34 cellular contexts compared by ENCODE assay signal in genomic region chr1:184141481-184141880, GRCh38.
"Had no signal": no experiment of that assay in that cellular context is flagged by ENCODE, and none has a peak within 500 bp of the region (broad histone marks: within the 10 kb centered on the region; RNA-seq: fewer than 3 reads in every experiment).

No MANE protein-coding gene starts in this region.

- ATAC-seq: activated naive CD4-positive, alpha-beta T cell treated with anti-CD3 and anti-CD28 coated beads, Interleukin-2, amount 50 U/mL, for 72 hours; activated naive CD8-positive, alpha-beta T cell treated with anti-CD3 and anti-CD28 coated beads, Interleukin-2, amount 50 U/mL, for 24 hours; activated T-cell treated with anti-CD3 and anti-CD28 coated beads, Interleukin-2, amount 50 U/mL, for 4 hours; activated T-cell treated with anti-CD3 and anti-CD28 coated beads, Interleukin-2, amount 50 U/mL, for 72 hours; activated T-helper 17 cell treated with anti-CD3 and anti-CD28 coated beads, Interleukin-2, amount 50 U/mL, for 72 hours; body of pancreas had no signal

- H3K36me3 ChIP-seq: adrenal gland, ascending aorta, brain microvascular endothelial cell, breast epithelium, cardiac muscle cell had no signal

- H3K4me1 ChIP-seq: ascending aorta, body of pancreas, breast epithelium had no signal

- H3K27ac ChIP-seq: adrenal gland, ascending aorta, body of pancreas, brain microvascular endothelial cell, breast epithelium had no signal

- H3K27me3 ChIP-seq: adrenal gland, ascending aorta, body of pancreas, brain microvascular endothelial cell, breast epithelium, cardiac muscle cell had no signal

- H3K9me3 ChIP-seq: adrenal gland, ascending aorta, body of pancreas had no signal

- DNase-seq: activated effector memory CD4-positive, alpha-beta T cell treated with anti-CD3 and anti-CD28 coated beads, Interleukin-2, amount 50 U/mL, for 16 hours; activated effector memory CD4-positive, alpha-beta T cell treated with Interleukin-2 at 50 U/mL for 16 hours; activated gamma-delta T cell; activated gamma-delta T cell treated with Interleukin-2 at 50 U/mL for 16 hours; activated naive CD4-positive, alpha-beta T cell; activated naive CD4-positive, alpha-beta T cell treated with anti-CD3 and anti-CD28 coated beads for 36 hours; activated naive CD4-positive, alpha-beta T cell treated with anti-CD3 and anti-CD28 coated beads, Interleukin-2, amount 10 ng/mL, durations not matched to agents 7 days and 5 days; activated naive CD4-positive, alpha-beta T cell treated with anti-CD3 and anti-CD28 coated beads, Interleukin-2, amount 50 U/mL, for 16 hours; activated naive CD4-positive, alpha-beta T cell treated with Interleukin-2 at 50 U/mL for 16 hours; activated naive CD8-positive, alpha-beta T cell treated with anti-CD3 and anti-CD28 coated beads for 36 hours; activated naive CD8-positive, alpha-beta T cell treated with anti-CD3 and anti-CD28 coated beads, Interleukin-2, amount 10 ng/mL, durations not matched to agents 7 days and 5 days; activated naive CD8-positive, alpha-beta T cell treated with anti-CD3 and anti-CD28 coated beads, Interleukin-2, amount 50 U/mL, for 24 hours; activated T-cell treated with anti-CD3 and anti-CD28 coated beads, Interleukin-2, amount 50 U/mL, for 1 hour; activated T-cell treated with anti-CD3 and anti-CD28 coated beads, Interleukin-2, amount 50 U/mL, for 24 hours; activated T-cell treated with anti-CD3 and anti-CD28 coated beads, Interleukin-2, amount 50 U/mL, for 4 hours; activated T-cell treated with anti-CD3 and anti-CD28 coated beads, Interleukin-2, amount 50 U/mL, for 48 hours; activated T-cell treated with anti-CD3 and anti-CD28 coated beads, Interleukin-2, amount 50 U/mL, for 72 hours; adrenal gland; amniotic stem cell; amygdala; anterior cingulate cortex; aorta; body of pancreas; brain microvascular endothelial cell; caudate nucleus; central memory CD4-positive, alpha-beta T cell; cerebellar nuclear complex had no signal

- FAIRE-seq: astrocyte, bronchial epithelial cell had no signal

- H3K4me3 ChIP-seq: adrenal gland, ascending aorta, body of pancreas, breast epithelium, cardiac muscle cell had no signal
